ENCODE assay signal across 9 cellular contexts in genomic region chr9:136643596-136644342, GRCh38. TPM values are rescaled to one million over a fixed set of nuclear protein-coding genes. Genes with fewer than 3 reads are reported as not detected.
DNase-seq lines count a peak whose midpoint lies in the region; ATAC-seq and TF ChIP-seq lines count a peak whose summit lies in the region.
"Had no signal": no experiment of that assay in that cellular context is flagged by ENCODE, and none has a peak within 500 bp of the region (broad histone marks: within the 10 kb centered on the region; RNA-seq: fewer than 3 reads in every experiment).

No MANE protein-coding gene starts in this region.

- H3K79me2 ChIP-seq in KMS-11 (ENCODE audit: insufficient read depth, low read depth): no peaks in the 10 kb centered on the region

- TF ChIP-seq CTCF in KMS-11 (conservative IDR thresholded peaks at IDR 0.05; ENCODE audit: low read depth, low read length) (no peak), liver (IDR thresholded peaks at IDR 0.05; ENCODE audit: low read depth, low read length, missing input control) (no peak), thyroid gland (IDR thresholded peaks at IDR 0.05) (no peak)

- H3K4me1 Mint-ChIP-seq in dendritic cell treated with granulocyte-macrophage colony-stimulating factor and Interleukin-4, amounts not matched to agents 40 ng/mL and 50 ng/mL, for 4 days (ENCODE audit: low read depth): peaks cover 56% of the 10 kb centered on the region

- peaks cover 28% of the 10 kb centered on the region for H3K27me3 Mint-ChIP-seq in dendritic cell treated with granulocyte-macrophage colony-stimulating factor and Interleukin-4, amounts not matched to agents 40 ng/mL and 50 ng/mL, for 4 days

- no peak for ATAC-seq in HG03520 (IDR thresholded peaks at IDR 0.05; ENCODE audit: unreplicated experiment)

- no peak for TF ChIP-seq POLR2A in thyroid gland (IDR thresholded peaks at IDR 0.05)

- H3K4me3 ChIP-seq in KMS-11 (IDR thresholded peaks at IDR 0.05; ENCODE audit: insufficient read depth, low read depth, low read length) (no peak overlapping the region), liver (ENCODE audit: low read depth in 1 of 3, low read length in 3 of 3) (peak overlapping the region in 1 of 3 donors; percentile 29), thyroid gland (replicated peaks in 1 of 3) (peak overlapping the region in 1 of 3 donors; percentile 12)

- H3K9ac ChIP-seq in KMS-11 (no peak overlapping the region), liver (ENCODE audit: low read depth in 1 of 2, low read length in 2 of 2) (peak overlapping the region in 1 of 2 donors; percentile 20)

- H3K4me3 Mint-ChIP-seq in dendritic cell treated with granulocyte-macrophage colony-stimulating factor and Interleukin-4, amounts not matched to agents 40 ng/mL and 50 ng/mL, for 4 days: peak overlapping the region; percentile 73
- H3K4me3 Mint-ChIP-seq: activated T-cell treated with anti-CD3 and anti-CD28 coated beads, Interleukin-2, amount 50 U/mL, for 24 hours had no signal

- H3K27me3 ChIP-seq in KMS-11 (ENCODE audit: insufficient read depth, low read depth) (peaks cover 95% of the 10 kb centered on the region), liver (ENCODE audit: control insufficient read depth in 4 of 4, insufficient read depth in 4 of 4, low read length in 3 of 4) (no peaks in the 10 kb centered on the region), thyroid gland (no peaks in the 10 kb centered on the region)

- H3K27ac ChIP-seq in KMS-11 (no peak overlapping the region), liver (ENCODE audit: low read depth in 1 of 2, low read length in 2 of 2) (peak overlapping the region; percentile 52 to 65), thyroid gland (peak overlapping the region in 2 of 3 donors; percentile 20 to 21)

- intact Hi-C loops in dendritic cell treated with granulocyte-macrophage colony-stimulating factor and Interleukin-4, amounts not matched to agents 40 ng/mL and 50 ng/mL, for 4 days (cut with micrococcal nuclease): no loop called here
- intact Hi-C loops in thyroid gland (cut with DNase I): no loop called here

- WGBS in liver: 63% methylated on average over 31 of the region's 31 CpGs
- WGBS in thyroid gland, 2 donors: 76 to 80% methylated on average over 22 of the region's 31 CpGs

- H2AFZ ChIP-seq in KMS-11 (ENCODE audit: low read depth): peak overlapping the region; percentile 34; the same call in 1 of the 2 replicates

- H3K36me3 ChIP-seq in KMS-11 (ENCODE audit: insufficient read depth) (no peaks in the 10 kb centered on the region), liver (ENCODE audit: control insufficient read depth in 4 of 4, insufficient read depth in 3 of 4, low read depth in 1 of 4, low read length in 3 of 4) (no peaks in the 10 kb centered on the region), thyroid gland (no peaks in the 10 kb centered on the region)

- peak overlapping the region; percentile 94 for H3K27ac Mint-ChIP-seq in dendritic cell treated with granulocyte-macrophage colony-stimulating factor and Interleukin-4, amounts not matched to agents 40 ng/mL and 50 ng/mL, for 4 days
- H3K27ac Mint-ChIP-seq: activated T-cell treated with anti-CD3 and anti-CD28 coated beads, Interleukin-2, amount 50 U/mL, for 24 hours had no signal

- H3K4me2 ChIP-seq in KMS-11: peak overlapping the region; percentile 39; the same call in 1 of the 2 replicates

- H3K4me1 ChIP-seq in KMS-11 (ENCODE audit: low read depth, poor library complexity, severe bottlenecking) (peaks cover 4% of the 10 kb centered on the region), liver (ENCODE audit: control insufficient read depth in 4 of 4, insufficient read depth in 4 of 4, low read length in 3 of 4) (peaks cover 0 to 15% (median 11%) of the 10 kb centered on the region in 4 donors), thyroid gland (peaks cover 11 to 12% of the 10 kb centered on the region in 2 donors)

- no peak for TF ChIP-seq RAD21 in liver (IDR thresholded peaks at IDR 0.05)

- no peak for DNase-seq in thyroid gland
- DNase-seq in NCI-H1694 treated with DMSO at 0.1 percent for 48 hours (lab: John Stamatoyannopoulos, UW): no peak
- DNase-seq in NCI-H345 (lab: John Stamatoyannopoulos, UW): no peak
- DNase-seq in HT-29 (ENCODE audit: low spot score): no peak

- no peaks in the 10 kb centered on the region for H3K9me3 ChIP-seq in liver (ENCODE audit: control insufficient read depth in 4 of 4, low read length in 3 of 4)
- H3K9me3 ChIP-seq in thyroid gland: no peaks in the 10 kb centered on the region

- H4K20me1 ChIP-seq in KMS-11 (ENCODE audit: insufficient read depth): no peaks in the 10 kb centered on the region

- no peaks in the 10 kb centered on the region for H3K36me3 Mint-ChIP-seq in dendritic cell treated with granulocyte-macrophage colony-stimulating factor and Interleukin-4, amounts not matched to agents 40 ng/mL and 50 ng/mL, for 4 days (ENCODE audit: low read depth)

- H3K9me3 Mint-ChIP-seq in dendritic cell treated with granulocyte-macrophage colony-stimulating factor and Interleukin-4, amounts not matched to agents 40 ng/mL and 50 ng/mL, for 4 days: peaks cover 8% of the 10 kb centered on the region
- H3K9me3 Mint-ChIP-seq: activated T-cell treated with anti-CD3 and anti-CD28 coated beads, Interleukin-2, amount 50 U/mL, for 24 hours had no signal

TF ChIP-seq in liver, 16 proteins besides CTCF, POLR2A, EP300 and RAD21:
- no peak for TF ChIP-seq ZBTB33 (IDR thresholded peaks at IDR 0.05)
- no peak for TF ChIP-seq FOXA2 (IDR thresholded peaks at IDR 0.05)
- TF ChIP-seq HNF4G (IDR thresholded peaks at IDR 0.05): no peak
- TF ChIP-seq HNF4A (conservative IDR thresholded peaks at IDR 0.05): no peak
- TF ChIP-seq GABPA (IDR thresholded peaks at IDR 0.05 in 1 of 2, conservative IDR thresholded peaks at IDR 0.05 in 1 of 2): no peak
- TF ChIP-seq TAF1 (conservative IDR thresholded peaks at IDR 0.05): no peak
- no peak for TF ChIP-seq JUND (IDR thresholded peaks at IDR 0.05)
- TF ChIP-seq MAX (IDR thresholded peaks at IDR 0.05): no peak
- no peak for TF ChIP-seq ATF3 (IDR thresholded peaks at IDR 0.05)

RNA-seq across cellular contexts. Expression of gene EGFL7, which starts 18.9 kb away (rescaled TPM):
- total RNA-seq in liver (10 to 100 TPM; 34.5 to 38.5 TPM), thyroid gland (100 to 1,000 TPM in 1 of 4 donors, 10 to 100 TPM in 3; 38.4 to 143 (median 81.6) TPM)
- 10 to 100 TPM; 32.1 to 39.7 TPM for polyA plus RNA-seq in liver
- 3.2 and 6.4 TPM in 2 replicates for total RNA-seq in HT-29 (2014; rRNA removed; shearing (Covaris generic))

RNA-seq across cellular contexts. Expression of gene AGPAT2, which starts 43.5 kb away (rescaled TPM):
- total RNA-seq in liver (100 to 1,000 TPM in 1 of 2 donors, 10 to 100 TPM in 1; 75.1 to 213 TPM), thyroid gland (10 to 100 TPM; 58.6 to 78.7 (median 72.0) TPM)
- polyA plus RNA-seq in liver: 100 to 1,000 TPM; 211 to 222 TPM
- 160 and 167 TPM in 2 replicates for total RNA-seq in HT-29 (2014; rRNA removed; shearing (Covaris generic))
